1 cellular context compared by ENCODE assay signal in genomic region chr4:2856266-2856665, GRCh38.
TF ChIP-seq lines count a peak whose summit lies in the region.

No MANE protein-coding gene starts in this region.

TF ChIP-seq in HepG2, 621 proteins besides CTCF, POLR2A, EP300 and RAD21:
- no peak for TF ChIP-seq EEA1 (CRISPR knock-in tag; IDR thresholded peaks at IDR 0.05; ENCODE audit: borderline replicate concordance)
- no peak for TF ChIP-seq FOXM1 (CRISPR knock-in tag; IDR thresholded peaks at IDR 0.05)
- TF ChIP-seq FOXK1 (CRISPR knock-in tag; IDR thresholded peaks at IDR 0.05; ENCODE audit: borderline replicate concordance, low read depth): no peak
- TF ChIP-seq NR2F2 (IDR thresholded peaks at IDR 0.05; ENCODE audit: borderline replicate concordance, low read depth): no peak
- no peak for TF ChIP-seq ZNF513 (CRISPR knock-in tag; conservative IDR thresholded peaks at IDR 0.05)
- TF ChIP-seq BRD4 (CRISPR knock-in tag; IDR thresholded peaks at IDR 0.05): no peak
- no peak for TF ChIP-seq NPAS2 (CRISPR knock-in tag; IDR thresholded peaks at IDR 0.05; ENCODE audit: borderline replicate concordance)
